12 cellular contexts compared by ENCODE assay signal in the genomic region with DNA sequence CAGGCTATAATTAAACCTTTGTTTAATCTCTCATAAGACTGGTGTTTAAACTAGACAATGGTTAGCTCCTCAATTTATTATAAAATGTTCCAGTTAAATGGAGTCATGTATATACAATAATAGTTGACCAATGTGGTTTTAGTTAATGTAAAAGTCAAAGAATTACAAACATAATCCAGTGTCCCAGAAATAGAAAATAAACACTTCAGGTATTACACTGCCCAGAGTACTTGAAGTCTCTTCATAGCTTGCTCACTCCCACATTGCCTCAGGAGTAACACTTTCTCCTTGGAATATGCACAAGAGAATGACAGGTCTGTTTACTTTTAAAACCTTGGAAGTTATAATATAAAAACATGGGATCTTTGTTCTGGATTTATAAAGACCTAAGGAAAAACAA.
DNase-seq lines count a peak whose midpoint lies in the region; ATAC-seq and TF ChIP-seq lines count a peak whose summit lies in the region.
"Had no signal": no experiment of that assay in that cellular context is flagged by ENCODE, and none has a peak within 500 bp of the region (broad histone marks: within the 10 kb centered on the region; RNA-seq: fewer than 3 reads in every experiment).

No MANE protein-coding gene starts in this region.

- peaks cover 12 to 43% (median 24%) of the 10 kb centered on the region in 3 experiments for H3K36me3 ChIP-seq in naive thymus-derived CD4-positive, alpha-beta T cell (ENCODE audit: control insufficient read depth in 2 of 3, insufficient read depth in 3 of 3, low read length in 3 of 3)
- H3K36me3 ChIP-seq in right lobe of liver: peaks cover 0 to 4% (median 0%) of the 10 kb centered on the region in 4 donors

- H3K9me3 Mint-ChIP-seq in T-cell (no peaks in the 10 kb centered on the region), WTC11 (no peaks in the 10 kb centered on the region)
- H3K9me3 Mint-ChIP-seq in naive thymus-derived CD4-positive, alpha-beta T cell: peaks cover 0 to 2% (median 0%) of the 10 kb centered on the region in 11 donors

- H3K27me3 ChIP-seq in naive thymus-derived CD4-positive, alpha-beta T cell (ENCODE audit: control insufficient read depth in 2 of 2, insufficient read depth in 2 of 2, low read length in 2 of 2): no peaks in the 10 kb centered on the region
- H3K27me3 ChIP-seq in right lobe of liver: no peaks in the 10 kb centered on the region

- POLR2A ChIA-PET in T-cell (lab: Charles Lee): interaction anchor here (0.6 to 1.7 kb wide), 11 partner anchors 9 to 1474 kb away, joined by 3 to 8 read pairs (median 4); a partner anchor contains a TSS
- POLR2A ChIA-PET in naive thymus-derived CD4-positive, alpha-beta T cell (lab: Charles Lee): interaction anchor here (0.6 to 7.6 kb wide), 6 partner anchors 10 to 61 kb away, joined by 3 to 78 read pairs (median 12); a partner anchor contains a TSS
- POLR2A ChIA-PET in WTC11 (lab: Charles Lee): no interaction called here

- H3K4me3 ChIP-seq in naive thymus-derived CD4-positive, alpha-beta T cell (ENCODE audit: low read length): no peak overlapping the region
- H3K4me3 ChIP-seq in right lobe of liver: no peak overlapping the region

- TF ChIP-seq CTCF in right lobe of liver (IDR thresholded peaks at IDR 0.05) (no peak), WTC11 (IDR thresholded peaks at IDR 0.05) (no peak)

- ATAC-seq in T-cell (replicated peaks in 1 of 4) (no peak), right lobe of liver (no peak), WTC11 (no peak)
- ATAC-seq in naive thymus-derived CD4-positive, alpha-beta T cell: no peak

- H3K27ac Mint-ChIP-seq in T-cell (peak overlapping the region; percentile 95 to 98), WTC11 (no peak overlapping the region)
- H3K27ac Mint-ChIP-seq in naive thymus-derived CD4-positive, alpha-beta T cell: peak overlapping the region in 8 of 9 donors; percentile 89 to 100 (median 98)

- DNase-seq in NCI-H1105 treated with DMSO at 0.1 percent for 48 hours (lab: John Stamatoyannopoulos, UW): peak; percentile 49
- DNase-seq in NCI-H1105 (lab: John Stamatoyannopoulos, UW): no peak
- DNase-seq in DMS53 (lab: John Stamatoyannopoulos, UW): peak; percentile 73
- DNase-seq in T-cell: no peak
- no peak for DNase-seq in naive thymus-derived CD4-positive, alpha-beta T cell
- DNase-seq in retina: no peak
- DNase-seq in right lobe of liver: no peak
- no peak for DNase-seq in WTC11 (ENCODE audit: low spot score)
- DNase-seq: activated CD4-positive, alpha-beta T cell treated with anti-CD3 and anti-CD28 coated beads, Interleukin-2, amount 50 U/mL, for 48 hours; activated naive CD4-positive, alpha-beta T cell; NCI-H345; T-helper 9 cell had no signal

- H3K4me1 Mint-ChIP-seq in T-cell (peaks cover 71 to 82% (median 80%) of the 10 kb centered on the region in 3 donors), WTC11 (peaks cover 22% of the 10 kb centered on the region)
- peaks cover 42 to 94% (median 82%) of the 10 kb centered on the region in 7 donors for H3K4me1 Mint-ChIP-seq in naive thymus-derived CD4-positive, alpha-beta T cell

- H3K4me1 ChIP-seq in naive thymus-derived CD4-positive, alpha-beta T cell (ENCODE audit: control insufficient read depth in 2 of 2, insufficient read depth in 2 of 2, low read length in 2 of 2): peaks cover 50 to 57% of the 10 kb centered on the region in 2 donors
- H3K4me1 ChIP-seq in right lobe of liver: peaks cover 0 to 15% (median 0%) of the 10 kb centered on the region in 4 donors

- intact Hi-C loops in naive thymus-derived CD4-positive, alpha-beta T cell (cut with micrococcal nuclease): no loop called here
- intact Hi-C loops in right lobe of liver (cut with DNase I): no loop called here

- CTCF ChIA-PET in T-cell (lab: Charles Lee): interaction anchor here in 1 of 2 donors (0.8 to 0.9 kb wide), 3 partner anchors 8 to 51 kb away, joined by 3 to 4 read pairs (median 3); no protein-coding TSS in a partner anchor
- CTCF ChIA-PET in naive thymus-derived CD4-positive, alpha-beta T cell (lab: Charles Lee): interaction anchor here (0.7 to 1.0 kb wide), 4 partner anchors 9 to 61 kb away, joined by 3 read pairs; a partner anchor contains a TSS
- CTCF ChIA-PET in WTC11 (lab: Charles Lee): no interaction called here

- H3K36me3 Mint-ChIP-seq in T-cell (peaks cover 80% of the 10 kb centered on the region), WTC11 (peaks cover 73% of the 10 kb centered on the region)
- peaks cover 22 to 70% (median 54%) of the 10 kb centered on the region in 5 donors for H3K36me3 Mint-ChIP-seq in naive thymus-derived CD4-positive, alpha-beta T cell

- H3K27me3 Mint-ChIP-seq in T-cell (no peaks in the 10 kb centered on the region), WTC11 (ENCODE audit: low read depth) (no peaks in the 10 kb centered on the region)
- no peaks in the 10 kb centered on the region for H3K27me3 Mint-ChIP-seq in naive thymus-derived CD4-positive, alpha-beta T cell

- H3K4me3 Mint-ChIP-seq in T-cell: no peak overlapping the region
- H3K4me3 Mint-ChIP-seq in naive thymus-derived CD4-positive, alpha-beta T cell: peak overlapping the region in 3 of 10 donors; percentile 14 to 76 (median 73)
- no peak overlapping the region for H3K4me3 Mint-ChIP-seq in WTC11

- peak overlapping the region; percentile 78 for H3K27ac ChIP-seq in naive thymus-derived CD4-positive, alpha-beta T cell (ENCODE audit: low read depth, low read length)
- no peak overlapping the region for H3K27ac ChIP-seq in right lobe of liver

- H3K9me3 ChIP-seq in naive thymus-derived CD4-positive, alpha-beta T cell (ENCODE audit: control insufficient read depth in 2 of 3, low read length in 3 of 3): no peaks in the 10 kb centered on the region
- no peaks in the 10 kb centered on the region for H3K9me3 ChIP-seq in right lobe of liver

- TF ChIP-seq POLR2A in right lobe of liver (IDR thresholded peaks at IDR 0.05): no peak

TF ChIP-seq in WTC11, 78 proteins besides CTCF, POLR2A, EP300 and RAD21:
- TF ChIP-seq ELF4 (CRISPR knock-in tag; IDR thresholded peaks at IDR 0.05; ENCODE audit: low read depth) (no peak), SMAD4 (CRISPR knock-in tag; IDR thresholded peaks at IDR 0.05) (no peak), CBFB (CRISPR knock-in tag; IDR thresholded peaks at IDR 0.05; ENCODE audit: low read depth) (no peak), CREM (CRISPR knock-in tag; IDR thresholded peaks at IDR 0.05) (no peak)
- TF ChIP-seq, protein P1, sequence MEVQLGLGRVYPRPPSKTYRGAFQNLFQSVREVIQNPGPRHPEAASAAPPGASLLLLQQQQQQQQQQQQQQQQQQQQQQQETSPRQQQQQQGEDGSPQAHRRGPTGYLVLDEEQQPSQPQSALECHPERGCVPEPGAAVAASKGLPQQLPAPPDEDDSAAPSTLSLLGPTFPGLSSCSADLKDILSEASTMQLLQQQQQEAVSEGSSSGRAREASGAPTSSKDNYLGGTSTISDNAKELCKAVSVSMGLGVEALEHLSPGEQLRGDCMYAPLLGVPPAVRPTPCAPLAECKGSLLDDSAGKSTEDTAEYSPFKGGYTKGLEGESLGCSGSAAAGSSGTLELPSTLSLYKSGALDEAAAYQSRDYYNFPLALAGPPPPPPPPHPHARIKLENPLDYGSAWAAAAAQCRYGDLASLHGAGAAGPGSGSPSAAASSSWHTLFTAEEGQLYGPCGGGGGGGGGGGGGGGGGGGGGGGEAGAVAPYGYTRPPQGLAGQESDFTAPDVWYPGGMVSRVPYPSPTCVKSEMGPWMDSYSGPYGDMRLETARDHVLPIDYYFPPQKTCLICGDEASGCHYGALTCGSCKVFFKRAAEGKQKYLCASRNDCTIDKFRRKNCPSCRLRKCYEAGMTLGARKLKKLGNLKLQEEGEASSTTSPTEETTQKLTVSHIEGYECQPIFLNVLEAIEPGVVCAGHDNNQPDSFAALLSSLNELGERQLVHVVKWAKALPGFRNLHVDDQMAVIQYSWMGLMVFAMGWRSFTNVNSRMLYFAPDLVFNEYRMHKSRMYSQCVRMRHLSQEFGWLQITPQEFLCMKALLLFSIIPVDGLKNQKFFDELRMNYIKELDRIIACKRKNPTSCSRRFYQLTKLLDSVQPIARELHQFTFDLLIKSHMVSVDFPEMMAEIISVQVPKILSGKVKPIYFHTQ (CRISPR knock-in tag; IDR thresholded peaks at IDR 0.05): no peak
- TF ChIP-seq, protein P2, sequence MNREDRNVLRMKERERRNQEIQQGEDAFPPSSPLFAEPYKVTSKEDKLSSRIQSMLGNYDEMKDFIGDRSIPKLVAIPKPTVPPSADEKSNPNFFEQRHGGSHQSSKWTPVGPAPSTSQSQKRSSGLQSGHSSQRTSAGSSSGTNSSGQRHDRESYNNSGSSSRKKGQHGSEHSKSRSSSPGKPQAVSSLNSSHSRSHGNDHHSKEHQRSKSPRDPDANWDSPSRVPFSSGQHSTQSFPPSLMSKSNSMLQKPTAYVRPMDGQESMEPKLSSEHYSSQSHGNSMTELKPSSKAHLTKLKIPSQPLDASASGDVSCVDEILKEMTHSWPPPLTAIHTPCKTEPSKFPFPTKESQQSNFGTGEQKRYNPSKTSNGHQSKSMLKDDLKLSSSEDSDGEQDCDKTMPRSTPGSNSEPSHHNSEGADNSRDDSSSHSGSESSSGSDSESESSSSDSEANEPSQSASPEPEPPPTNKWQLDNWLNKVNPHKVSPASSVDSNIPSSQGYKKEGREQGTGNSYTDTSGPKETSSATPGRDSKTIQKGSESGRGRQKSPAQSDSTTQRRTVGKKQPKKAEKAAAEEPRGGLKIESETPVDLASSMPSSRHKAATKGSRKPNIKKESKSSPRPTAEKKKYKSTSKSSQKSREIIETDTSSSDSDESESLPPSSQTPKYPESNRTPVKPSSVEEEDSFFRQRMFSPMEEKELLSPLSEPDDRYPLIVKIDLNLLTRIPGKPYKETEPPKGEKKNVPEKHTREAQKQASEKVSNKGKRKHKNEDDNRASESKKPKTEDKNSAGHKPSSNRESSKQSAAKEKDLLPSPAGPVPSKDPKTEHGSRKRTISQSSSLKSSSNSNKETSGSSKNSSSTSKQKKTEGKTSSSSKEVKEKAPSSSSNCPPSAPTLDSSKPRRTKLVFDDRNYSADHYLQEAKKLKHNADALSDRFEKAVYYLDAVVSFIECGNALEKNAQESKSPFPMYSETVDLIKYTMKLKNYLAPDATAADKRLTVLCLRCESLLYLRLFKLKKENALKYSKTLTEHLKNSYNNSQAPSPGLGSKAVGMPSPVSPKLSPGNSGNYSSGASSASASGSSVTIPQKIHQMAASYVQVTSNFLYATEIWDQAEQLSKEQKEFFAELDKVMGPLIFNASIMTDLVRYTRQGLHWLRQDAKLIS (CRISPR knock-in tag; IDR thresholded peaks at IDR 0.05; ENCODE audit: borderline replicate concordance): no peak
TF ChIP-seq in WTC11: peak in this region for 0.

Comparison
In these comparisons a context has a peak if more than half of its experiments do, and no peak if none do; other contexts are left out.
1. DNase-seq: peak in NCI-H1105 treated with DMSO at 0.1 percent for 48 hours (single experiment) and DMS53 (single experiment); none in NCI-H1105 (single experiment), T-cell (0 of 34), naive thymus-derived CD4-positive, alpha-beta T cell (0 of 9), retina (single experiment), right lobe of liver (0 of 3) and WTC11 (single experiment).